22 cellular contexts compared by ENCODE assay signal in the genomic region with DNA sequence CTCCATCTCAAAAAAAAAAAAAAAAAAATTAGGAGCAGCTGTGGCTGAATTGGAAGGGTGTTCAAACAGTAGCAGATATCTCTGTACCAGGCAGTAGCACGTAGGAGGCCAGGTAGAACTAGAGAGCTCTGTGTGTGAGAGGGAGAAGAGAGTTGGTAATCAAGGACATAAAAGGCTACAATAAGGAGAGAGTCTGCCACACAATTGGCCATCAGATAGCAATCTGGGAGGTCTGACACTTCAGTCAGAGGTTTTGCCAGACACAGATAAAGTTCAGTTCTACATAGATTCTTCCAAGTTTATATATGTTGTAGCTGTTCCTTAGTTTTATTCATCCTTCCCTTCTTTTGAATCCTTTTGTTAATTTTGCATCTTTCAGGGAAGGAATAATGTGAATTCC.
"Had no signal": no experiment of that assay in that cellular context is flagged by ENCODE, and none has a peak within 500 bp of the region (broad histone marks: within the 10 kb centered on the region; RNA-seq: fewer than 3 reads in every experiment).

No MANE protein-coding gene starts in this region.

- H3K4me3 Mint-ChIP-seq: activated CD8-positive, alpha-beta T cell treated with anti-CD3 and anti-CD28 coated beads for 36 hours; activated naive CD8-positive, alpha-beta T cell treated with anti-CD3 and anti-CD28 coated beads, Interleukin-2, amount 10 ng/mL, durations not matched to agents 7 days and 5 days; activated T-cell treated with anti-CD3 and anti-CD28 coated beads, Interleukin-2, amount 50 U/mL, for 72 hours; T-helper 1 cell treated with Interleukin-12 subunit alpha and Interleukin-12 subunit beta and Interleukin-4 antibody, amounts not matched to agents 30 μg/mL and 1 μg/mL, for 36 hours had no signal

- H3K27ac Mint-ChIP-seq: activated CD8-positive, alpha-beta T cell treated with anti-CD3 and anti-CD28 coated beads for 36 hours; activated naive CD8-positive, alpha-beta T cell treated with anti-CD3 and anti-CD28 coated beads, Interleukin-2, amount 10 ng/mL, durations not matched to agents 7 days and 5 days; activated T-cell treated with anti-CD3 and anti-CD28 coated beads, Interleukin-2, amount 50 U/mL, for 72 hours; T-helper 1 cell treated with Interleukin-12 subunit alpha and Interleukin-12 subunit beta and Interleukin-4 antibody, amounts not matched to agents 30 μg/mL and 1 μg/mL, for 36 hours had no signal

- H3K4me1 Mint-ChIP-seq: activated naive CD8-positive, alpha-beta T cell treated with anti-CD3 and anti-CD28 coated beads, Interleukin-2, amount 10 ng/mL, durations not matched to agents 7 days and 5 days had no signal

- ATAC-seq: activated CD4-positive, CD25-positive, alpha-beta regulatory T cell treated with anti-CD3 and anti-CD28 coated beads, Interleukin-2, amount 50 U/mL, for 24 hours; activated CD8-positive, alpha-beta T cell treated with anti-CD3 and anti-CD28 coated beads for 36 hours; activated T-cell treated with anti-CD3 and anti-CD28 coated beads, Interleukin-2, amount 50 U/mL, for 72 hours had no signal

- H3K36me3 Mint-ChIP-seq: activated naive CD8-positive, alpha-beta T cell treated with anti-CD3 and anti-CD28 coated beads, Interleukin-2, amount 10 ng/mL, durations not matched to agents 7 days and 5 days had no signal

- H3K27me3 Mint-ChIP-seq: activated CD8-positive, alpha-beta T cell treated with anti-CD3 and anti-CD28 coated beads for 36 hours; activated naive CD8-positive, alpha-beta T cell treated with anti-CD3 and anti-CD28 coated beads, Interleukin-2, amount 10 ng/mL, durations not matched to agents 7 days and 5 days had no signal

- DNase-seq: activated CD4-positive, alpha-beta T cell treated with anti-CD3 and anti-CD28 coated beads for 4 hours; activated CD8-positive, alpha-beta memory T cell treated with anti-CD3 and anti-CD28 coated beads, Interleukin-2, amount 50 U/mL, for 4 hours; activated CD8-positive, alpha-beta T cell treated with anti-CD3 and anti-CD28 coated beads for 36 hours; activated naive CD4-positive, alpha-beta T cell treated with anti-CD3 and anti-CD28 coated beads, Interleukin-2, amount 50 U/mL, for 16 hours; activated naive CD8-positive, alpha-beta T cell treated with anti-CD3 and anti-CD28 coated beads, Interleukin-2, amount 10 ng/mL, durations not matched to agents 7 days and 5 days; activated T-cell treated with anti-CD3 and anti-CD28 coated beads, Interleukin-2, amount 50 U/mL, for 72 hours; adrenal gland; anterior cingulate cortex; caudate nucleus; Karpas-422; MM.1S; NCI-H1105; NCI-H1436; NCI-H1694 treated with DMSO at 0.1 percent for 48 hours; NCI-H2081; NCI-H345; NCI-H510A; PC-9; SHP77 treated with DMSO at 0.1 percent for 48 hours; SW 1271 had no signal
